ENCODE assay signal across 30 cellular contexts in the genomic region with DNA sequence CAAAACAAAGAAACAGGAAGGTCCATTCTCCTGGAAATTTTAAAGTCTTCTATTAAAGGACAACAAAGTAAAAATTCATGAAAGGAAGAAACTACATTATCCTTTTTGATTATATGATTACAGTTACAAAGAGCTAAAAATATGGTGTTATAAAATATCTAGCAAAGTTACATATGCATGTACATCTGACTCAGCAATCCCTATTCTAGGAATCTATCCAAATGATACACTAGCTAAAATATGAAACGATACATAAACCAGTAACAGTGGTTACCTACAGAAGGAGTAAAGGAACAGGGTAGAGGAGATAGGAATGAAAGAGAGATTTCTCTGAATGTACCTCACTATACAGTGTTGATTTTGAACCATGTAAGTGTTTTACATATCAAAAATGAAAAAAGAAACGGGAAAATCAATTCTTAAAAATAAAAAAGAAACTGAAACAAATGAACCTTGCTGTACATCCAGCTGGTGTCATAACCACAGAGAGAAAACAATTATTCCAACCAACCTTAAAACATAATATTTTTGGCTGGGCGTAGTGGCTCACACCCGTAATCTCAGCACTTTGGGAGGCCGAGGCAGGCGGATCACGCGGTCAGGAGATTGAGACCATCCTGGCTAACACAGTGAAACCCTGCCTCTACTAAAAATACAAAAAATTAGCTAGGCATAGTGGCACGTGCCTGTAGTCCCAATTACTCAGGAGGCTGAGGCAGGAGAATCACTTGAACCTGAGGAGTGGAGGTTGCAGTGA. TPM values are rescaled to one million over a fixed set of nuclear protein-coding genes. Genes with fewer than 3 reads are reported as not detected.
"Had no signal": no experiment of that assay in that cellular context is flagged by ENCODE, and none has a peak within 500 bp of the region (broad histone marks: within the 10 kb centered on the region; RNA-seq: fewer than 3 reads in every experiment).

No MANE protein-coding gene starts in this region.

- FAIRE-seq: astrocyte, bronchial epithelial cell had no signal

- H3K4me1 ChIP-seq: foreskin keratinocyte, gastroesophageal sphincter, heart right ventricle had no signal

- H3K79me2 ChIP-seq: hepatocyte had no signal

- DNase-seq: activated B cell treated with CpG ODN at 0.5 μM for 24 hours; activated CD4-positive, alpha-beta T cell treated with anti-CD3 and anti-CD28 coated beads for 48 hours; activated CD4-positive, alpha-beta T cell treated with anti-CD3 and anti-CD28 coated beads, Interleukin-2, amount 50 U/mL, for 1 hour; activated CD4-positive, alpha-beta T cell treated with anti-CD3 and anti-CD28 coated beads, Interleukin-2, amount 50 U/mL, for 48 hours; activated CD8-positive, alpha-beta memory T cell treated with anti-CD3 and anti-CD28 coated beads for 24 hours; activated CD8-positive, alpha-beta T cell treated with anti-CD3 and anti-CD28 coated beads for 36 hours; activated effector memory CD4-positive, alpha-beta T cell treated with Interleukin-2 at 50 U/mL for 16 hours; activated gamma-delta T cell treated with Interleukin-2 at 50 U/mL for 16 hours; activated naive CD4-positive, alpha-beta T cell treated with anti-CD3 and anti-CD28 coated beads, Interleukin-2, amount 50 U/mL, for 16 hours; activated naive CD4-positive, alpha-beta T cell treated with Interleukin-2 at 50 U/mL for 16 hours; activated T-cell treated with anti-CD3 and anti-CD28 coated beads, Interleukin-2, amount 50 U/mL, for 4 hours; amniotic stem cell; anterior cingulate cortex; brain microvascular endothelial cell; dorsolateral prefrontal cortex; effector memory CD4-positive, alpha-beta T cell; endodermal cell; foreskin keratinocyte; heart right ventricle; T-helper 2 cell had no signal

- H3K4me3 ChIP-seq: coronary artery, dorsolateral prefrontal cortex, gastroesophageal sphincter, heart right ventricle, hepatocyte had no signal

- H2AFZ ChIP-seq: hepatocyte had no signal

- H3K27me3 ChIP-seq: brain microvascular endothelial cell, foreskin keratinocyte, hepatocyte had no signal

- H3K4me2 ChIP-seq: hepatocyte had no signal

- H3K9me3 ChIP-seq: gastroesophageal sphincter, heart right ventricle had no signal

- H3K36me3 ChIP-seq: brain microvascular endothelial cell, gastroesophageal sphincter, heart right ventricle had no signal

- ATAC-seq: activated CD4-positive, CD25-positive, alpha-beta regulatory T cell treated with anti-CD3 and anti-CD28 coated beads, Interleukin-2, amount 50 U/mL, for 24 hours; activated CD8-positive, alpha-beta T cell treated with anti-CD3 and anti-CD28 coated beads for 36 hours; activated T-cell treated with anti-CD3 and anti-CD28 coated beads, Interleukin-2, amount 50 U/mL, for 4 hours; activated T-helper 17 cell treated with anti-CD3 and anti-CD28 coated beads, Interleukin-2, amount 50 U/mL, for 72 hours; esophagus mucosa; foreskin keratinocyte; gastroesophageal sphincter; heart right ventricle had no signal

- H3K27ac ChIP-seq: brain microvascular endothelial cell, coronary artery, dorsolateral prefrontal cortex, foreskin keratinocyte, gastroesophageal sphincter, heart right ventricle, hepatocyte, VCaP had no signal

RNA-seq across cellular contexts. Expression of a gene that starts 41.4 kb away (rescaled TPM):
- total RNA-seq: activated B cell treated with CpG ODN at 0.5 μM for 24 hours; activated CD8-positive, alpha-beta T cell treated with anti-CD3 and anti-CD28 coated beads for 36 hours; activated T-cell treated with anti-CD3 and anti-CD28 coated beads, Interleukin-2, amount 50 U/mL, for 4 hours; glomerular endothelial cell had no signal
